Comparison of ENCODE assay signal across 1 cellular context in genomic region chr9:37341704-37342103, GRCh38.
TF ChIP-seq lines count a peak whose summit lies in the region.

No MANE protein-coding gene starts in this region.

TF ChIP-seq in GM23338, 12 proteins besides CTCF, POLR2A, EP300 and RAD21 (continued from another document):
- TF ChIP-seq, protein P1, sequence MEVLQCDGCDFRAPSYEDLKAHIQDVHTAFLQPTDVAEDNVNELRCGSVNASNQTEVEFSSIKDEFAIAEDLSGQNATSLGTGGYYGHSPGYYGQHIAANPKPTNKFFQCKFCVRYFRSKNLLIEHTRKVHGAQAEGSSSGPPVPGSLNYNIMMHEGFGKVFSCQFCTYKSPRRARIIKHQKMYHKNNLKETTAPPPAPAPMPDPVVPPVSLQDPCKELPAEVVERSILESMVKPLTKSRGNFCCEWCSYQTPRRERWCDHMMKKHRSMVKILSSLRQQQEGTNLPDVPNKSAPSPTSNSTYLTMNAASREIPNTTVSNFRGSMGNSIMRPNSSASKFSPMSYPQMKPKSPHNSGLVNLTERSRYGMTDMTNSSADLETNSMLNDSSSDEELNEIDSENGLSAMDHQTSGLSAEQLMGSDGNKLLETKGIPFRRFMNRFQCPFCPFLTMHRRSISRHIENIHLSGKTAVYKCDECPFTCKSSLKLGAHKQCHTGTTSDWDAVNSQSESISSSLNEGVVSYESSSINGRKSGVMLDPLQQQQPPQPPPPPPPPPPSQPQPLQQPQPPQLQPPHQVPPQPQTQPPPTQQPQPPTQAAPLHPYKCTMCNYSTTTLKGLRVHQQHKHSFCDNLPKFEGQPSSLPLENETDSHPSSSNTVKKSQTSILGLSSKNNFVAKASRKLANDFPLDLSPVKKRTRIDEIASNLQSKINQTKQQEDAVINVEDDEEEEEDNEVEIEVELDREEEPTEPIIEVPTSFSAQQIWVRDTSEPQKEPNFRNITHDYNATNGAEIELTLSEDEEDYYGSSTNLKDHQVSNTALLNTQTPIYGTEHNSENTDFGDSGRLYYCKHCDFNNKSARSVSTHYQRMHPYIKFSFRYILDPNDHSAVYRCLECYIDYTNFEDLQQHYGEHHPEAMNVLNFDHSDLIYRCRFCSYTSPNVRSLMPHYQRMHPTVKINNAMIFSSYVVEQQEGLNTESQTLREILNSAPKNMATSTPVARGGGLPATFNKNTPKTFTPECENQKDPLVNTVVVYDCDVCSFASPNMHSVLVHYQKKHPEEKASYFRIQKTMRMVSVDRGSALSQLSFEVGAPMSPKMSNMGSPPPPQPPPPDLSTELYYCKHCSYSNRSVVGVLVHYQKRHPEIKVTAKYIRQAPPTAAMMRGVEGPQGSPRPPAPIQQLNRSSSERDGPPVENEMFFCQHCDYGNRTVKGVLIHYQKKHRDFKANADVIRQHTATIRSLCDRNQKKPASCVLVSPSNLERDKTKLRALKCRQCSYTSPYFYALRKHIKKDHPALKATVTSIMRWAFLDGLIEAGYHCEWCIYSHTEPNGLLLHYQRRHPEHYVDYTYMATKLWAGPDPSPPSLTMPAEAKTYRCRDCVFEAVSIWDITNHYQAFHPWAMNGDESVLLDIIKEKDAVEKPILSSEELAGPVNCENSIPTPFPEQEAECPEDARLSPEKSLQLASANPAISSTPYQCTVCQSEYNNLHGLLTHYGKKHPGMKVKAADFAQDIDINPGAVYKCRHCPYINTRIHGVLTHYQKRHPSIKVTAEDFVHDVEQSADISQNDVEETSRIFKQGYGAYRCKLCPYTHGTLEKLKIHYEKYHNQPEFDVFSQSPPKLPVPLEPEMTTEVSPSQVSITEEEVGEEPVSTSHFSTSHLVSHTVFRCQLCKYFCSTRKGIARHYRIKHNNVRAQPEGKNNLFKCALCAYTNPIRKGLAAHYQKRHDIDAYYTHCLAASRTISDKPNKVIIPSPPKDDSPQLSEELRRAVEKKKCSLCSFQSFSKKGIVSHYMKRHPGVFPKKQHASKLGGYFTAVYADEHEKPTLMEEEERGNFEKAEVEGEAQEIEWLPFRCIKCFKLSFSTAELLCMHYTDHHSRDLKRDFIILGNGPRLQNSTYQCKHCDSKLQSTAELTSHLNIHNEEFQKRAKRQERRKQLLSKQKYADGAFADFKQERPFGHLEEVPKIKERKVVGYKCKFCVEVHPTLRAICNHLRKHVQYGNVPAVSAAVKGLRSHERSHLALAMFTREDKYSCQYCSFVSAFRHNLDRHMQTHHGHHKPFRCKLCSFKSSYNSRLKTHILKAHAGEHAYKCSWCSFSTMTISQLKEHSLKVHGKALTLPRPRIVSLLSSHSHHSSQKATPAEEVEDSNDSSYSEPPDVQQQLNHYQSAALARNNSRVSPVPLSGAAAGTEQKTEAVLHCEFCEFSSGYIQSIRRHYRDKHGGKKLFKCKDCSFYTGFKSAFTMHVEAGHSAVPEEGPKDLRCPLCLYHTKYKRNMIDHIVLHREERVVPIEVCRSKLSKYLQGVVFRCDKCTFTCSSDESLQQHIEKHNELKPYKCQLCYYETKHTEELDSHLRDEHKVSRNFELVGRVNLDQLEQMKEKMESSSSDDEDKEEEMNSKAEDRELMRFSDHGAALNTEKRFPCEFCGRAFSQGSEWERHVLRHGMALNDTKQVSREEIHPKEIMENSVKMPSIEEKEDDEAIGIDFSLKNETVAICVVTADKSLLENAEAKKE (CRISPR knock-in tag; IDR thresholded peaks at IDR 0.05), result no peak
- no peak for TF ChIP-seq EZH2 (IDR thresholded peaks at IDR 0.05; ENCODE audit: low read depth, unreplicated experiment)
- no peak for TF ChIP-seq STAT1 (IDR thresholded peaks at IDR 0.05; ENCODE audit: unreplicated experiment)
